9 cellular contexts compared by ENCODE assay signal in genomic region chr11:117970400-117971024, GRCh38. TPM values are rescaled to one million over a fixed set of nuclear protein-coding genes. Genes with fewer than 3 reads are reported as not detected.
A peak's percentile ranks its signal among the peaks of the same experiment; 100 is the strongest.
DNase-seq lines count a peak whose midpoint lies in the region; ATAC-seq and TF ChIP-seq lines count a peak whose summit lies in the region.
"Had no signal": no experiment of that assay in that cellular context is flagged by ENCODE, and none has a peak within 500 bp of the region (broad histone marks: within the 10 kb centered on the region; RNA-seq: fewer than 3 reads in every experiment).

No MANE protein-coding gene starts in this region.

- H3K4me1 Mint-ChIP-seq in activated T-helper 17 cell treated with anti-CD3 and anti-CD28 coated beads, Interleukin-2, amount 50 U/mL, for 72 hours = peaks cover 48% of the 10 kb centered on the region

- H3K27me3 ChIP-seq in uterus = no peaks in the 10 kb centered on the region
- H3K27me3 ChIP-seq: testis had no signal

- ATAC-seq in activated T-helper 17 cell treated with anti-CD3 and anti-CD28 coated beads, Interleukin-2, amount 50 U/mL, for 72 hours (replicated peaks) = peak; percentile 84
- ATAC-seq in GM21447 (IDR thresholded peaks at IDR 0.05; ENCODE audit: unreplicated experiment) (no peak), HG03469 (IDR thresholded peaks at IDR 0.05; ENCODE audit: unreplicated experiment) (no peak)

- no peaks in the 10 kb centered on the region for H3K27me3 Mint-ChIP-seq in activated T-helper 17 cell treated with anti-CD3 and anti-CD28 coated beads, Interleukin-2, amount 50 U/mL, for 72 hours

- no peaks in the 10 kb centered on the region for H3K36me3 Mint-ChIP-seq in activated T-helper 17 cell treated with anti-CD3 and anti-CD28 coated beads, Interleukin-2, amount 50 U/mL, for 72 hours (ENCODE audit: low read depth)

- H3K4me3 ChIP-seq in uterus = no peak overlapping the region
- H3K4me3 ChIP-seq: testis had no signal

- H3K4me3 Mint-ChIP-seq in activated T-helper 17 cell treated with anti-CD3 and anti-CD28 coated beads, Interleukin-2, amount 50 U/mL, for 72 hours = peak overlapping the region; percentile 78

- H3K27ac Mint-ChIP-seq in activated T-helper 17 cell treated with anti-CD3 and anti-CD28 coated beads, Interleukin-2, amount 50 U/mL, for 72 hours = peak overlapping the region; percentile 92

- TF ChIP-seq CTCF in uterus (IDR thresholded peaks at IDR 0.05) = no peak

- intact Hi-C loops in uterus (cut with DNase I; ENCODE audit: low total_unique reads) = no loop called here

- peak; percentile 4 for DNase-seq in DMS53 treated with DMSO at 0.1 percent for 48 hours (lab: John Stamatoyannopoulos, UW; ENCODE audit: unreplicated experiment)
- peak; percentile 20 for DNase-seq in LoVo (ENCODE audit: low spot score)
- DNase-seq in mucosa of gallbladder (ENCODE audit: low spot score) = peak; percentile 34
- no peak for DNase-seq in uterus
- DNase-seq in NCI-H82 treated with DMSO at 0.1 percent for 48 hours (lab: John Stamatoyannopoulos, UW; ENCODE audit: unreplicated experiment) = no peak
- DNase-seq: testis had no signal

- no peaks in the 10 kb centered on the region for H3K36me3 ChIP-seq in uterus

- no peaks in the 10 kb centered on the region for H3K9me3 ChIP-seq in uterus
- H3K9me3 ChIP-seq: testis had no signal

- no peak for TF ChIP-seq POLR2A in uterus (IDR thresholded peaks at IDR 0.05)

- no peak overlapping the region for H3K27ac ChIP-seq in uterus
- H3K27ac ChIP-seq: testis had no signal

- H3K9me3 Mint-ChIP-seq in activated T-helper 17 cell treated with anti-CD3 and anti-CD28 coated beads, Interleukin-2, amount 50 U/mL, for 72 hours = no peaks in the 10 kb centered on the region

- H3K4me1 ChIP-seq in uterus = no peaks in the 10 kb centered on the region
- H3K4me1 ChIP-seq: testis had no signal

RNA-seq across cellular contexts. Expression of gene IL10RA, which starts 15.7 kb away (rescaled TPM):
- total RNA-seq in activated T-helper 17 cell treated with anti-CD3 and anti-CD28 coated beads, Interleukin-2, amount 50 U/mL, for 72 hours = 100 to 1,000 TPM in 1 of 2 donors, 10 to 100 TPM in 1; 63.0 to 108 TPM
- total RNA-seq in mucosa of gallbladder = 29.3 TPM
- 10 to 100 TPM in 3 of 4 donors, 1 to 10 TPM in 1; 6.8 to 45.9 (median 11.1) TPM for total RNA-seq in uterus

RNA-seq across cellular contexts. Expression of gene TMPRSS13, which starts 41.3 kb away (rescaled TPM):
- 1 to 10 TPM in 1 of 2 donors, under 1 TPM in 1; 0.61 to 2.1 TPM for total RNA-seq in activated T-helper 17 cell treated with anti-CD3 and anti-CD28 coated beads, Interleukin-2, amount 50 U/mL, for 72 hours
- total RNA-seq in mucosa of gallbladder (0.63 TPM), uterus (under 1 TPM in 3 of 4 donors, not detected in 1; 0.15 to 0.90 (median 0.51) TPM)

Comparison
In these comparisons a context has a peak if more than half of its experiments do, and no peak if none do; other contexts are left out.
1. DNase-seq: peak in DMS53 treated with DMSO at 0.1 percent for 48 hours (single experiment), LoVo (single experiment) and mucosa of gallbladder (single experiment); none in uterus (0 of 2) and NCI-H82 treated with DMSO at 0.1 percent for 48 hours (single experiment).